Comparison of ENCODE assay signal across 1 cellular context in the genomic region with DNA sequence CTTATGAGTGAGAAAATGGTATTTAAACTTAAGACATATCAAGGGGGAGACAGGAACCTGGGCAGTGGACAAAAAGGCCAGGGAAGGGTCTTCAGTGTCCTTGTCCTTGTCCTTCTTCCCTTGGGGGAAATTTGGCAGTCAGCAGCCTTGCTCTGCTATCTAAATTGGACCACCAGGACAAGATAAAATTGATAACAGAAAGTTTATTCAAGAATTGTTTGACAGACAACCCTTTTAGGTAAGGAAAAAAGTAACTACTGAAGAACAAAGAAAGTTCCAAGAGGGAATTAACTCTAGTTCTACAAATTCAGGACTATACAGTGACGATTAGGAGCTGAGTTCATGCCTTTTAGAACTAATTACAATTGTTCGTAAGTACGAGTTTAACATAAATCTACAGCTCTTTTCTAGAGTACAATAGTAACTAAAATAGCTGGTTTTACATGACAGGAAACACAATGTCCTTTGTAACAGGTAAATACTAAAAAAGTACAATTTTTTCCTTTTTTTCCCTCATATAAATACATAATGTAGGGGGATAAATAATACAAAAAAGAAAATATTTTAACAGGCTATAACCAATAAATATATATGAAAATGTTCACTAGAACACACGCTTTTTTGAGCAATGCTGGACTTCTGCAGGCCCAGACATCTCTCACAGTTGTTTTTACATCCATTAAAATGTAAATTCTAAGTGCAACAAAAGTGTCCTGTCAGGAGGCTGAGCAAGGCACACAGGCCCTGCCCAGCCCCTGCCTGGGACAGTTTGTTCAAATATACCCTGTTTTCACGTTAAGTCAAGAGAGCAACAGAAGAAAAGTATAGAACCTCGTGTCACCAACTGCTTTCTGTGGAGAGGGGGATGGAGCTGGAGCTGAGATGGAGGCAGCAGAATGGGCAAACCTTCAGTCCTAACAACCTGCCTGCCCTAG.
TF ChIP-seq lines count a peak whose summit lies in the region.

No MANE protein-coding gene starts in this region.

TF ChIP-seq in H1, 55 proteins besides CTCF, POLR2A, EP300 and RAD21:
- TF ChIP-seq TCF12 (IDR thresholded peaks at IDR 0.05; ENCODE audit: low read depth, low read length) (0 out of 2 replicates have a peak, but pooled peaks have one; percentile 45), CBX8 (IDR thresholded peaks at IDR 0.05; ENCODE audit: borderline replicate concordance, low read depth, low read length) (no peak), YY1 (IDR thresholded peaks at IDR 0.05; ENCODE audit: low read depth, low read length) (no peak), SP1 (IDR thresholded peaks at IDR 0.05; ENCODE audit: low read depth, low read length) (peak; percentile 53; the same call in 1 of the 2 replicates)
